In genomic region chr6:35698430-35698829, GRCh38 we compare ENCODE assay signal across 1 cellular context. TPM values are rescaled to one million over a fixed set of nuclear protein-coding genes. Genes with fewer than 3 reads are reported as not detected.
"Had no signal": no experiment of that assay in that cellular context is flagged by ENCODE, and none has a peak within 500 bp of the region (broad histone marks: within the 10 kb centered on the region; RNA-seq: fewer than 3 reads in every experiment).

No MANE protein-coding gene starts in this region.

RNA-seq across cellular contexts. Expression of gene ARMC12, which starts 38.4 kb away (rescaled TPM):
- total RNA-seq: esophagus mucosa had no signal
